8 cellular contexts compared by ENCODE assay signal in the genomic region with DNA sequence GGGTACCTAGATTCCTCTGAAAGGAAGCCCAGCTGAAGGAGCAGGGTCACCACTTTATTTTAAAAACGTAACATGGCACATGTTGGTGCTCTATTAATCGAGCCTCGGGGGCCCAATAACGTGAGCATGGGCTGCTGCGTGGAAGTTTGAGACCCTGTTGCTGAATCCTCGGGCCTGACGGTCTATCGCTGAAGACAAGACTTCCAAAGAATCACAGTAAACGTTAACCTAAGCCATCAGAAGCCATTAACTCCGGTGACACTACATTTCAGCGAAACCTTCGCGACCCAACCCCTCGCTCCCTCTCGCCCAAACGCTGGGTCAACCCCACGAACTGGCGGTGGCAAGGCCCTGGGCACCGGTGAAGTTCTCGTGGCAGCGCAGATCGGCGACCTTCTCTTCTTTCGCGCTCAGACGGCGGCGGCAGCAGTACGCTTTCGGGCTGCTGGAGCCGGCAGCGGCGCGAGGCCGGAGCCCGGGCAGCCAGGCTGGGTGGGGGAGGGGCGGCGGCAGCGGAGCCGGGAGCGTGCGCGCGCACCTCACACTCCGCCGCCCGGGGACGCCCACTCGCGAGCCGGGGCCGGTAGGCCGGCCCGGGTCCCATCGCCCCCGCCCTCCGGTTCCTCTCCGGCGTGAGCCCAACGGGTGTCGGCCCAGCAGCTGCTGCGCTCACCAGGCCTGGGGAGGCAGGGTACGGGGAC. TPM values are rescaled to one million over a fixed set of nuclear protein-coding genes. Genes with fewer than 3 reads are reported as not detected.
DNase-seq lines count a peak whose midpoint lies in the region; ATAC-seq and TF ChIP-seq lines count a peak whose summit lies in the region.

No MANE protein-coding gene starts in this region.

- peak in 1 of 2 donors; percentile 46 for TF ChIP-seq POLR2A in Peyer's patch (IDR thresholded peaks at IDR 0.05)

- peak; percentile 66 to 86 for DNase-seq in Caco-2
- DNase-seq in HL-60 (ENCODE audit: low read depth in 1 of 2, low spot score in 1 of 2): peak; percentile 45 to 70
- DNase-seq in Peyer's patch: peak; percentile 84 to 95 (median 94)
- DNase-seq in activated T-helper 9 cell treated with anti-CD3 and anti-CD28 coated beads, Interleukin-2, amount 50 U/mL, for 16 hours (ENCODE audit: low read depth): peak; percentile 74
- DNase-seq in fibroblast of pulmonary artery (ENCODE audit: low read depth): peak; percentile 77
- peak; percentile 66 for DNase-seq in stimulated activated naive CD4-positive, alpha-beta T cell treated with Interleukin-2 at 50 U/mL for 16 hours (lab: John Stamatoyannopoulos, UW)

- TSS peak; percentile 81 for BruUV-seq in Caco-2 (replicated peaks; lab: Mats Ljungman, UMichigan)

- peak overlapping the region; percentile 95 for H3K4me3 Mint-ChIP-seq in Caco-2 (ENCODE audit: unreplicated experiment)
- H3K4me3 Mint-ChIP-seq in nephron: peak overlapping the region; percentile 94 to 99 (median 98)

- H3K27ac ChIP-seq in HL-60 (replicated peaks): peak overlapping the region; percentile 78
- peak overlapping the region; percentile 96 to 99 (median 98) for H3K27ac ChIP-seq in Peyer's patch

- H3K36me3 Mint-ChIP-seq in Caco-2 (ENCODE audit: insufficient read depth, unreplicated experiment): no peaks in the 10 kb centered on the region
- no peaks in the 10 kb centered on the region for H3K36me3 Mint-ChIP-seq in nephron (ENCODE audit: low read depth)

- H3K27me3 Mint-ChIP-seq in Caco-2 (ENCODE audit: insufficient read depth, unreplicated experiment) (no peaks in the 10 kb centered on the region), nephron (ENCODE audit: low read depth) (no peaks in the 10 kb centered on the region)

- H3K36me3 ChIP-seq in Caco-2 (ENCODE audit: control insufficient read depth, insufficient read depth, low read length): no peaks in the 10 kb centered on the region
- no peaks in the 10 kb centered on the region for H3K36me3 ChIP-seq in Peyer's patch

- H3K27ac Mint-ChIP-seq in Caco-2 (ENCODE audit: unreplicated experiment) (peak overlapping the region; percentile 67), nephron (peak overlapping the region; percentile 99 to 100 (median 100))

- H3K9me3 ChIP-seq in Caco-2 (no peaks in the 10 kb centered on the region), Peyer's patch (no peaks in the 10 kb centered on the region)

- H3K4me1 Mint-ChIP-seq in Caco-2 (ENCODE audit: low read depth, unreplicated experiment): peaks cover 19% of the 10 kb centered on the region
- H3K4me1 Mint-ChIP-seq in nephron: peaks cover 48% of the 10 kb centered on the region

- TF ChIP-seq CTCF in Caco-2 (IDR thresholded peaks at IDR 0.05; ENCODE audit: insufficient read depth in 1 of 2, low read depth in 1 of 2, low read length in 1 of 2, severe bottlenecking in 1 of 2, unreplicated experiment in 1 of 2) (peak in 1 of 2 experiments; percentile 0), HL-60 (IDR thresholded peaks at IDR 0.05; ENCODE audit: insufficient read depth, low read length) (no peak), Peyer's patch (IDR thresholded peaks at IDR 0.05) (peak in 1 of 6 experiments; percentile 24), fibroblast of pulmonary artery (IDR thresholded peaks at IDR 0.05; ENCODE audit: low read length, missing control alignments) (no peak), nephron (IDR thresholded peaks at IDR 0.05; ENCODE audit: unreplicated experiment in 3 of 3) (no peak)

- H3K4me3 ChIP-seq in Caco-2 (ENCODE audit: low read depth, low read length) (peak overlapping the region; percentile 89), HL-60 (replicated peaks; ENCODE audit: insufficient read depth, low read length) (peak overlapping the region; percentile 94), Peyer's patch (peak overlapping the region; percentile 79 to 97 (median 84)), fibroblast of pulmonary artery (replicated peaks; ENCODE audit: low read depth, low read length) (peak overlapping the region; percentile 74)

- no peaks in the 10 kb centered on the region for H3K9me3 Mint-ChIP-seq in Caco-2 (ENCODE audit: unreplicated experiment)
- no peaks in the 10 kb centered on the region for H3K9me3 Mint-ChIP-seq in nephron

- intact Hi-C loops in Caco-2 (cut with micrococcal nuclease; ENCODE audit: unreplicated experiment): no loop called here

- no peaks in the 10 kb centered on the region for H3K27me3 ChIP-seq in Caco-2 (replicated peaks; ENCODE audit: control insufficient read depth, insufficient read depth, low read length)
- no peaks in the 10 kb centered on the region for H3K27me3 ChIP-seq in HL-60 (ENCODE audit: insufficient read depth, poor library complexity, severe bottlenecking)
- H3K27me3 ChIP-seq in Peyer's patch: no peaks in the 10 kb centered on the region

- POLR2A ChIA-PET in Caco-2 (lab: Charles Lee): no interaction called here

- CTCF ChIA-PET in Caco-2 (lab: Charles Lee): no interaction called here

- H3K4me1 ChIP-seq in Caco-2: peaks cover 25% of the 10 kb centered on the region
- H3K4me1 ChIP-seq in Peyer's patch: peaks cover 0 to 12% (median 6%) of the 10 kb centered on the region in 4 donors

- peak; percentile 35 for ATAC-seq in GM19463 (IDR thresholded peaks at IDR 0.05; ENCODE audit: unreplicated experiment)

RNA-seq across cellular contexts. Expression of gene MAN1A2, which starts 0.8 kb away (rescaled TPM):
- total RNA-seq in Caco-2 (2022) (19.2 and 21.0 TPM in 2 replicates), Peyer's patch (10 to 100 TPM; 43.2 to 53.8 (median 49.4) TPM)

Comparison
In these comparisons a context has a peak if more than half of its experiments do, and no peak if none do; other contexts are left out.
1. Peak in every context shown above with its lines: DNase-seq, ATAC-seq, H3K4me3 ChIP-seq and H3K27ac ChIP-seq.